Comparison of ENCODE assay signal across 27 cellular contexts in genomic region chr2:204015118-204015842, GRCh38.
DNase-seq lines count a peak whose midpoint lies in the region; ATAC-seq, FAIRE-seq and TF ChIP-seq lines count a peak whose summit lies in the region.
"Had no signal": no experiment of that assay in that cellular context is flagged by ENCODE, and none has a peak within 500 bp of the region (broad histone marks: within the 10 kb centered on the region; RNA-seq: fewer than 3 reads in every experiment).

No MANE protein-coding gene starts in this region.

- in situ Hi-C loops in GM12878 (cut with MboI) = no loop called here

- no peaks in the 10 kb centered on the region for H3K27me3 Mint-ChIP-seq in activated T-cell treated with anti-CD3 and anti-CD28 coated beads, Interleukin-2, amount 50 U/mL, for 4 hours (ENCODE audit: low read depth)
- H3K27me3 Mint-ChIP-seq in CD4-positive, alpha-beta T cell = no peaks in the 10 kb centered on the region

- no peak for FAIRE-seq in GM12878 (lab: Jason Lieb, UNC)
- FAIRE-seq: GM18507, K562, pancreas had no signal

- H3K79me2 ChIP-seq in GM12878 (ENCODE audit: control insufficient read depth, insufficient read depth, low read length) = no peaks in the 10 kb centered on the region

- peak; percentile 32 to 34 for ATAC-seq in activated T-cell treated with anti-CD3 and anti-CD28 coated beads, Interleukin-2, amount 50 U/mL, for 4 hours
- peak; percentile 84 for ATAC-seq in CD4-positive, alpha-beta T cell (ENCODE audit: poor library complexity)
- ATAC-seq in GM12878 (peak; percentile 35), HG03520 (IDR thresholded peaks at IDR 0.05; ENCODE audit: unreplicated experiment) (no peak), GM21619 (IDR thresholded peaks at IDR 0.05; ENCODE audit: unreplicated experiment) (no peak)
- ATAC-seq: foreskin keratinocyte, K562, mucosa of descending colon, pancreas had no signal

- DNase-seq in activated T-cell treated with anti-CD3 and anti-CD28 coated beads, Interleukin-2, amount 50 U/mL, for 4 hours = no peak
- no peak for DNase-seq in activated T-cell treated with anti-CD3 and anti-CD28 coated beads, Interleukin-2, amount 50 U/mL, for 1 hour
- peak in 1 of 10 experiments; percentile 49 for DNase-seq in CD4-positive, alpha-beta T cell
- peak; percentile 21 for DNase-seq in T follicular helper cell (ENCODE audit: low read depth)
- no peak for DNase-seq in GM12878 (ENCODE audit: low read depth, low spot score)
- DNase-seq in hepatic stellate cell (ENCODE audit: low spot score) = no peak
- DNase-seq: ACHN; activated CD4-positive, CD25-positive, alpha-beta regulatory T cell; activated effector memory CD4-positive, alpha-beta T cell treated with anti-CD3 and anti-CD28 coated beads, Interleukin-2, amount 50 U/mL, for 16 hours; Calu3; colonic mucosa; DND-41; foreskin keratinocyte; H7; mucosa of descending colon; NCI-H1105 treated with DMSO at 0.1 percent for 48 hours; NCI-H1930; NCI-H526; NK-92 treated with Interleukin-12 subunit alpha and Interleukin-12 subunit beta, amount 100 ng/mL, for 24 hours; pancreas; Right ventricle myocardium superior had no signal

- WGBS in GM12878 (ENCODE audit: insufficient coverage, insufficient replicate concordance, low lambda C conversion rate, missing lambda C conversion rate) = 28% methylated on average over 8 of the region's 8 CpGs

- TF ChIP-seq RAD21 in GM12878 (IDR thresholded peaks at IDR 0.05; ENCODE audit: insufficient read depth, low read depth, low read length) = no peak

- H4K20me1 ChIP-seq in GM12878 (ENCODE audit: control insufficient read depth, insufficient read depth) = no peaks in the 10 kb centered on the region

- peaks cover 1% of the 10 kb centered on the region for H3K36me3 Mint-ChIP-seq in activated T-cell treated with anti-CD3 and anti-CD28 coated beads, Interleukin-2, amount 50 U/mL, for 4 hours (ENCODE audit: insufficient read depth)
- no peaks in the 10 kb centered on the region for H3K36me3 Mint-ChIP-seq in CD4-positive, alpha-beta T cell (ENCODE audit: low read depth)

- no peak for TF ChIP-seq EP300 in GM12878 (IDR thresholded peaks at IDR 0.05; ENCODE audit: borderline replicate concordance in 1 of 2, control insufficient read depth in 1 of 2, low read depth in 2 of 2, low read length in 2 of 2)

- H3K9me3 ChIP-seq in CD4-positive, alpha-beta T cell (ENCODE audit: control insufficient read depth, low read length) = no peaks in the 10 kb centered on the region
- no peaks in the 10 kb centered on the region; the same call in 2 of the 3 replicates for H3K9me3 ChIP-seq in GM12878 (replicated peaks; ENCODE audit: control insufficient read depth, insufficient read depth, low read length)
- H3K9me3 ChIP-seq: breast epithelium, colonic mucosa, mucosa of descending colon, pancreas had no signal

- H3K4me1 ChIP-seq in GM12878 (ENCODE audit: control insufficient read depth, insufficient read depth, low read length) = no peaks in the 10 kb centered on the region

- no TSS peak for BruUV-seq in GM12878 (replicated peaks; lab: Mats Ljungman, UMichigan)

- SMC1A ChIA-PET in GM12878 (lab: Charles Lee; ENCODE audit: uncharacterized antibody, unreplicated experiment) = interaction anchor here (1.6 kb wide), 1 partner anchor 15 kb away, joined by 3 read pairs; no protein-coding TSS in a partner anchor

- no peaks in the 10 kb centered on the region for H3K27me3 ChIP-seq in CD4-positive, alpha-beta T cell (ENCODE audit: control insufficient read depth, insufficient read depth, low read length)
- 0 out of 4 replicates have a peak, but pooled peaks cover 0 to 3% of the 10 kb centered on the region in 2 experiments for H3K27me3 ChIP-seq in GM12878 (replicated peaks in 1 of 2; ENCODE audit: control insufficient read depth in 2 of 2, insufficient read depth in 2 of 2, low read length in 1 of 2)
- H3K27me3 ChIP-seq: breast epithelium, colonic mucosa, foreskin keratinocyte, pancreas had no signal

- no peak overlapping the region for H3K9ac ChIP-seq in GM12878 (ENCODE audit: control insufficient read depth, insufficient read depth, low read length)

- POLR2A ChIA-PET in CD4-positive, alpha-beta T cell (lab: Charles Lee) = interaction anchor here (0.9 to 1.6 kb wide), 3 partner anchors 15 to 26 kb away, joined by 3 read pairs; no protein-coding TSS in a partner anchor
- POLR2A ChIA-PET in GM12878 (lab: Charles Lee) = no interaction called here

- H3K27ac ChIP-seq in CD4-positive, alpha-beta T cell (ENCODE audit: low read depth, low read length) = no peak overlapping the region
- no peak overlapping the region for H3K27ac ChIP-seq in GM12878 (ENCODE audit: control insufficient read depth, insufficient read depth)
- H3K27ac ChIP-seq: breast epithelium, colonic mucosa, foreskin keratinocyte, pancreas had no signal

- no peaks in the 10 kb centered on the region for H3K36me3 ChIP-seq in GM12878 (ENCODE audit: control insufficient read depth in 2 of 2, insufficient read depth in 2 of 2, low read length in 1 of 2)
- H3K36me3 ChIP-seq: breast epithelium, colonic mucosa, pancreas had no signal

- H3K4me3 ChIP-seq in GM12878 = no peak overlapping the region
- H3K4me3 ChIP-seq: breast epithelium, colonic mucosa, K562, lung, mucosa of descending colon, pancreas had no signal

- H3K4me1 Mint-ChIP-seq in activated T-cell treated with anti-CD3 and anti-CD28 coated beads, Interleukin-2, amount 50 U/mL, for 4 hours (ENCODE audit: low read depth) = peaks cover 44% of the 10 kb centered on the region
- H3K4me1 Mint-ChIP-seq in CD4-positive, alpha-beta T cell (ENCODE audit: low read depth) = peaks cover 26% of the 10 kb centered on the region

- RAD21 ChIA-PET in GM12878 (lab: Charles Lee; ENCODE audit: unreplicated experiment) = no interaction called here

- H2AFZ ChIP-seq in GM12878 (ENCODE audit: control insufficient read depth, low read depth, low read length) = no peak overlapping the region

- peak overlapping the region; percentile 51 for H3K27ac Mint-ChIP-seq in CD4-positive, alpha-beta T cell

- TF ChIP-seq POLR2A in GM12878 (IDR thresholded peaks at IDR 0.05; ENCODE audit: low read depth, low read length) = no peak

- no peak overlapping the region for H3K4me3 Mint-ChIP-seq in activated T-cell treated with anti-CD3 and anti-CD28 coated beads, Interleukin-2, amount 50 U/mL, for 4 hours
- no peak overlapping the region for H3K4me3 Mint-ChIP-seq in CD4-positive, alpha-beta T cell

- peaks cover 2% of the 10 kb centered on the region for H3K9me3 Mint-ChIP-seq in activated T-cell treated with anti-CD3 and anti-CD28 coated beads, Interleukin-2, amount 50 U/mL, for 4 hours
- H3K9me3 Mint-ChIP-seq in CD4-positive, alpha-beta T cell = no peaks in the 10 kb centered on the region

- TF ChIP-seq CTCF in CD4-positive, alpha-beta T cell (IDR thresholded peaks at IDR 0.05) = no peak
- no peak for TF ChIP-seq CTCF in GM12878 (IDR thresholded peaks at IDR 0.05 in 2 of 3, conservative IDR thresholded peaks at IDR 0.05 in 1 of 3; ENCODE audit: control insufficient read depth in 2 of 3, extremely low read depth in 1 of 3, insufficient read depth in 1 of 3, low read depth in 3 of 3, low read length in 3 of 3)

- CTCF ChIA-PET in CD4-positive, alpha-beta T cell (lab: Charles Lee) = interaction anchor here (1.3 kb wide), 1 partner anchor 15 kb away, joined by 3 read pairs; no protein-coding TSS in a partner anchor
- CTCF ChIA-PET in GM12878 (lab: Yijun Ruan, JAX) = no interaction called here

- intact Hi-C loops in CD4-positive, alpha-beta T cell (cut with DNase I, micrococcal nuclease) = loop anchor here in 1 of 2 experiments (1.0 kb wide), 1 partner anchor 64 kb away; no protein-coding TSS in a partner anchor
- intact Hi-C loops in GM12878 (cut with micrococcal nuclease; ENCODE audit: unreplicated experiment) = no loop called here

- no peak overlapping the region for H3K4me2 ChIP-seq in GM12878 (ENCODE audit: control insufficient read depth, insufficient read depth)

TF ChIP-seq in GM12878, 131 proteins besides CTCF, POLR2A, EP300 and RAD21:
- TF ChIP-seq CHD4 (IDR thresholded peaks at IDR 0.05) (no peak), IRF3 (IDR thresholded peaks at IDR 0.05) (no peak), SMAD5 (IDR thresholded peaks at IDR 0.05; ENCODE audit: low read depth) (no peak), CEBPB (IDR thresholded peaks at IDR 0.05; ENCODE audit: borderline replicate concordance in 1 of 2, low read depth in 2 of 2, low read length in 2 of 2) (no peak), ZBTB33 (IDR thresholded peaks at IDR 0.05) (no peak), CBX5 (IDR thresholded peaks at IDR 0.05; ENCODE audit: low read depth) (no peak), MTA2 (IDR thresholded peaks at IDR 0.05; ENCODE audit: low read depth) (no peak), NR2F1 (conservative IDR thresholded peaks at IDR 0.05) (peak; percentile 40; the same call in 1 of the 2 replicates), FOXM1 (IDR thresholded peaks at IDR 0.05; ENCODE audit: low read depth, low read length) (no peak)

Comparison
In these comparisons a context has a peak if more than half of its experiments do, and no peak if none do; other contexts are left out.
1. ATAC-seq: peak in activated T-cell treated with anti-CD3 and anti-CD28 coated beads, Interleukin-2, amount 50 U/mL, for 4 hours (2 of 2), CD4-positive, alpha-beta T cell (single experiment) and GM12878 (single experiment); none in HG03520 (single experiment) and GM21619 (single experiment).